ENCODE assay signal across 8 cellular contexts in genomic region chr9:109520475-109521132, GRCh38. TPM values are rescaled to one million over a fixed set of nuclear protein-coding genes. Genes with fewer than 3 reads are reported as not detected.
A peak's percentile ranks its signal among the peaks of the same experiment; 100 is the strongest.
DNase-seq lines count a peak whose midpoint lies in the region; ATAC-seq and TF ChIP-seq lines count a peak whose summit lies in the region.

No MANE protein-coding gene starts in this region.

- no peak overlapping the region for H3K4me3 ChIP-seq in OCI-LY1 (ENCODE audit: low read depth, low read length, poor library complexity, severe bottlenecking)

- H4K20me1 ChIP-seq in OCI-LY1 (ENCODE audit: insufficient read depth, low read length), result no peaks in the 10 kb centered on the region

- H3K4me1 Mint-ChIP-seq in brain, result peaks cover 6% of the 10 kb centered on the region

- H3K4me2 ChIP-seq in OCI-LY1 (ENCODE audit: low read length), result no peak overlapping the region

- H3K9me3 Mint-ChIP-seq in brain, result peaks cover 0 to 4% (median 0%) of the 10 kb centered on the region in 5 experiments

- H2AFZ ChIP-seq in OCI-LY1 (ENCODE audit: low read length), result no peak overlapping the region

- no peak overlapping the region for H3K9ac ChIP-seq in OCI-LY1 (ENCODE audit: low read length)

- no peaks in the 10 kb centered on the region for H3K36me3 ChIP-seq in OCI-LY1 (ENCODE audit: insufficient read depth, low read length)

- H3K27me3 ChIP-seq in OCI-LY1 (ENCODE audit: insufficient read depth, low read length), result no peaks in the 10 kb centered on the region

- peak; percentile 90 for ATAC-seq in GM21619 (IDR thresholded peaks at IDR 0.05; ENCODE audit: unreplicated experiment)

- peaks cover 18% of the 10 kb centered on the region for H3K27me3 Mint-ChIP-seq in brain

- no peaks in the 10 kb centered on the region for H3K36me3 Mint-ChIP-seq in brain

- no peak overlapping the region for H3K27ac Mint-ChIP-seq in brain

- peak in 2 of 3 experiments; percentile 6 to 8 for DNase-seq in activated CD8-positive, alpha-beta memory T cell treated with anti-CD3 and anti-CD28 coated beads for 48 hours (ENCODE audit: low read depth in 2 of 3, low spot score in 2 of 3)
- DNase-seq in activated CD8-positive, alpha-beta memory T cell treated with anti-CD3 and anti-CD28 coated beads for 24 hours, result no peak
- DNase-seq in KG1 (lab: John Stamatoyannopoulos, UW) (peak; percentile 18), iris pigment epithelial cell (ENCODE audit: low read depth) (peak; percentile 65)
- peak; percentile 44 for DNase-seq in stimulated activated CD4-positive, alpha-beta T cell treated with anti-CD3 and anti-CD28 coated beads, Interleukin-1b, Interleukin-23, amount 100 ng/mL, for 48 hours

- H3K9me3 ChIP-seq in OCI-LY1 (ENCODE audit: low read length), result no peaks in the 10 kb centered on the region

- no peaks in the 10 kb centered on the region for H3K4me1 ChIP-seq in OCI-LY1 (ENCODE audit: insufficient read depth, low read length, severe bottlenecking)

- H3K4me3 Mint-ChIP-seq in brain, result no peak overlapping the region

- TF ChIP-seq CTCF in OCI-LY1 (IDR thresholded peaks at IDR 0.05; ENCODE audit: low read length) (peak; percentile 92), brain (conservative IDR thresholded peaks at IDR 0.05) (peak; percentile 88 to 90)

- H3K79me2 ChIP-seq in OCI-LY1 (ENCODE audit: insufficient read depth, low read length), result no peaks in the 10 kb centered on the region

- no peaks in the 10 kb centered on the region for H3K9me2 ChIP-seq in OCI-LY1 (ENCODE audit: low read depth, low read length)

- no peak overlapping the region for H3K27ac ChIP-seq in OCI-LY1 (ENCODE audit: low read depth, low read length, poor library complexity, severe bottlenecking)

- H3F3A ChIP-seq in OCI-LY1 (ENCODE audit: insufficient read depth, low read length), result no peaks in the 10 kb centered on the region

RNA-seq across cellular contexts. Expression of gene PTPN3, which starts 22.5 kb away (rescaled TPM):
- polyA plus RNA-seq in brain (ENCODE audit: insufficient read depth, low read depth, low replicate concordance), result 8.2 TPM
